15 cellular contexts compared by ENCODE assay signal in genomic region chr14:64601571-64601970, GRCh38. TPM values are rescaled to one million over a fixed set of nuclear protein-coding genes. Genes with fewer than 3 reads are reported as not detected.
DNase-seq lines count a peak whose midpoint lies in the region; ATAC-seq, FAIRE-seq and TF ChIP-seq lines count a peak whose summit lies in the region.
"Had no signal": no experiment of that assay in that cellular context is flagged by ENCODE, and none has a peak within 500 bp of the region (broad histone marks: within the 10 kb centered on the region; RNA-seq: fewer than 3 reads in every experiment).

No MANE protein-coding gene starts in this region.

- H3K9me3 ChIP-seq in astrocyte (ENCODE audit: insufficient read depth, low read depth, low read length), result no peaks in the 10 kb centered on the region
- H3K9me3 ChIP-seq in esophagus muscularis mucosa, result no peaks in the 10 kb centered on the region
- no peaks in the 10 kb centered on the region for H3K9me3 ChIP-seq in skeletal muscle tissue (ENCODE audit: control insufficient read depth in 3 of 3, low read length in 3 of 3)

- ATAC-seq in HG03135 (IDR thresholded peaks at IDR 0.05; ENCODE audit: unreplicated experiment), result no peak
- ATAC-seq: Panc1 had no signal

- TF ChIP-seq CTCF in astrocyte (IDR thresholded peaks at IDR 0.05; ENCODE audit: insufficient read depth, low read depth, low read length) (no peak), esophagus muscularis mucosa (IDR thresholded peaks at IDR 0.05) (no peak)

- DNase-seq in AG20443 (ENCODE audit: low spot score) (peak; percentile 25), astrocyte (ENCODE audit: low read depth) (no peak), esophagus muscularis mucosa (ENCODE audit: extremely low spot score) (no peak), activated gamma-delta T cell treated with Interleukin-2 at 50 U/mL for 16 hours (no peak), NCI-H1436 treated with DMSO at 0.1 percent for 48 hours (lab: John Stamatoyannopoulos, UW) (no peak)
- DNase-seq: H9, Kasumi-1, NCI-H2029, NCI-H2171 treated with DMSO at 0.1 percent for 48 hours, NCI-H82, SHP77 had no signal

- H3K27me3 ChIP-seq in astrocyte (ENCODE audit: insufficient read depth, low read length) (no peaks in the 10 kb centered on the region), esophagus muscularis mucosa (no peaks in the 10 kb centered on the region), skeletal muscle tissue (ENCODE audit: control insufficient read depth in 3 of 3, insufficient read depth in 3 of 3, low read length in 3 of 3) (peaks cover 0 to 2% (median 0%) of the 10 kb centered on the region in 3 donors)

- no peak for FAIRE-seq in astrocyte (lab: Jason Lieb, UNC)

- H3K4me3 Mint-ChIP-seq in astrocyte (ENCODE audit: unreplicated experiment), result no peak overlapping the region
- H3K4me3 Mint-ChIP-seq: H9 had no signal

- no peak for TF ChIP-seq EP300 in esophagus muscularis mucosa (IDR thresholded peaks at IDR 0.05)

- H3K4me1 Mint-ChIP-seq in astrocyte (ENCODE audit: low read depth, unreplicated experiment), result no peaks in the 10 kb centered on the region

- H4K20me1 ChIP-seq in astrocyte (ENCODE audit: insufficient read depth, low read length), result no peaks in the 10 kb centered on the region

- no peak overlapping the region for H3K9ac ChIP-seq in astrocyte (ENCODE audit: low read length)
- H3K9ac ChIP-seq in skeletal muscle tissue (ENCODE audit: low read depth in 1 of 3, low read length in 3 of 3), result no peak overlapping the region

- H3K27ac Mint-ChIP-seq in astrocyte (ENCODE audit: unreplicated experiment), result no peak overlapping the region
- H3K27ac Mint-ChIP-seq: H9 had no signal

- H3K27me3 Mint-ChIP-seq in astrocyte (ENCODE audit: low read depth, unreplicated experiment), result peaks cover 21% of the 10 kb centered on the region

- H3K4me2 ChIP-seq in astrocyte (ENCODE audit: low read length), result peak overlapping the region; percentile 52

- intact Hi-C loops in esophagus muscularis mucosa (cut with DNase I), result no loop called here

- TF ChIP-seq POLR2A in esophagus muscularis mucosa (IDR thresholded peaks at IDR 0.05; ENCODE audit: low read depth), result no peak

- WGBS in esophagus muscularis mucosa, result 33% methylated on average over 37 of the region's 38 CpGs

- no peaks in the 10 kb centered on the region for H3K4me1 ChIP-seq in astrocyte (ENCODE audit: insufficient read depth, low read length)
- H3K4me1 ChIP-seq in esophagus muscularis mucosa, result peaks cover 0 to 8% (median 0%) of the 10 kb centered on the region in 4 donors
- no peaks in the 10 kb centered on the region for H3K4me1 ChIP-seq in skeletal muscle tissue (ENCODE audit: control insufficient read depth in 3 of 3, insufficient read depth in 3 of 3, low read length in 3 of 3)

- H3K36me3 ChIP-seq in astrocyte (ENCODE audit: insufficient read depth, low read length) (no peaks in the 10 kb centered on the region), esophagus muscularis mucosa (no peaks in the 10 kb centered on the region), skeletal muscle tissue (ENCODE audit: control insufficient read depth in 3 of 3, insufficient read depth in 3 of 3, low read length in 3 of 3) (no peaks in the 10 kb centered on the region)

- H3K79me2 ChIP-seq in astrocyte (ENCODE audit: insufficient read depth, low read length), result no peaks in the 10 kb centered on the region

- H3K27ac ChIP-seq in astrocyte (ENCODE audit: low read depth, low read length), result no peak overlapping the region
- no peak overlapping the region for H3K27ac ChIP-seq in esophagus muscularis mucosa (replicated peaks in 1 of 4)
- H3K27ac ChIP-seq in skeletal muscle tissue (ENCODE audit: low read depth, low read length), result no peak overlapping the region
- H3K27ac ChIP-seq: C4-2B had no signal

- no peaks in the 10 kb centered on the region for H3K9me3 Mint-ChIP-seq in astrocyte (ENCODE audit: unreplicated experiment)
- H3K9me3 Mint-ChIP-seq: H9 had no signal

- H3K4me3 ChIP-seq in astrocyte (ENCODE audit: insufficient read depth, low read depth, low read length), result no peak overlapping the region
- peak overlapping the region; percentile 37 to 47 (median 38) for H3K4me3 ChIP-seq in esophagus muscularis mucosa
- H3K4me3 ChIP-seq in skeletal muscle tissue (ENCODE audit: low read length in 3 of 3), result peak overlapping the region in 2 of 3 donors; percentile 19 to 35

- H2AFZ ChIP-seq in astrocyte (ENCODE audit: low read depth, low read length), result peak overlapping the region; percentile 73

- no peaks in the 10 kb centered on the region for H3K36me3 Mint-ChIP-seq in astrocyte (ENCODE audit: low read depth, unreplicated experiment)

RNA-seq across cellular contexts. Expression of gene PPP1R36, which starts 51.8 kb away (rescaled TPM):
- total RNA-seq in astrocyte (0.91 and 0.94 TPM in 2 replicates), esophagus muscularis mucosa (under 1 TPM in 3 of 4 donors, not detected in 1; 0.34 to 0.83 (median 0.71) TPM), skeletal muscle tissue (0.52 TPM)
